ENCODE assay signal across 8 cellular contexts in the genomic region with DNA sequence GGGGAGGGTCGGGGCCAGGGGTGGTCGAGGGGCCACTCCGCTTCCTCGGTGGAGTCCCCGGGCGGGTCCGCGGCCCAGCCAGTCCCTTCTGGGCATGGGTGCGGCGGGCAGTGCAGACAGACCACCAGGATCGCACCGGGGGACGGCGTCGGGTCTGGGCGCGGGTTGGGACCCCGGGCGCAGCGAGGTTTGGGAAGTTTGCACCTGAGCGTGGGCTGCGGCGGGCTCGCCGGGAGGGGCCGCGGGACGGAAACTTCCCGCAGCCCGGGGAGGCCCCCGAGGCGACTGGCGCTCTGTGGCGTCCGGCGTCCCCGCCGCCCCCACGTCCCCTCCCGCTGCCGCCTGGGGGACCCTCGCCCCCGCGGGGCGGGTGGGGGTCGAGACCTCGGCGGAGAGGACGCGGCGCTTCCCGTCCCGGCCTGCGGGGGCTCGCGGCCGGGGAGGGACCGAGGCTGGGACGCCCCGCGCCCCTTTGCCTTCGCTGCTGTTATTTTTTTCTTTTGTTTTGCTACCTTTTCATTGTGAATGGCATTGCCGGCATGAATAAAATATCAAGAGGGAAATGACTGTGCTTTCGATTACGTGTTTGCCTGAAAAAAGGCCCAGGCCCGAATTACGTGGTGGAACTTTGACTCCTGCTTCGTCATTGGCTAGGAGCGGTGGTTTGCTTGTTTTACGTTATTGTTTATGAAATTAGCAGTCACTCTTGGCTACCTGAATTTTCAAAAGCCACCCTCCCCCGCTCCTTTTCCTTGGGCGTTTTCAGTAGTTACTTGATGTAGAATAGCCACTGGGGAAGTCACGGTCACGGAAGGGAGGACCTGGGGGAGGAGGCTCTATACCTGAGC. TPM values are rescaled to one million over a fixed set of nuclear protein-coding genes. Genes with fewer than 3 reads are reported as not detected.
DNase-seq lines count a peak whose midpoint lies in the region; ATAC-seq and TF ChIP-seq lines count a peak whose summit lies in the region.

No MANE protein-coding gene starts in this region.

- TF ChIP-seq CTCF in AG04450 (IDR thresholded peaks at IDR 0.05; ENCODE audit: low read depth, low read length) (no peak), RWPE1 (conservative IDR thresholded peaks at IDR 0.05; ENCODE audit: low read depth) (no peak), type B pancreatic cell (conservative IDR thresholded peaks at IDR 0.05) (peak; percentile 60)

- POLR2A ChIA-PET in AG04450 (lab: Yijun Ruan, JAX) (no interaction called here), RWPE1 (lab: Yijun Ruan, JAX; ENCODE audit: low non-redundant PET) (no interaction called here)

- peak overlapping the region; percentile 97 for H4K12ac ChIP-seq in trophoblast cell (ENCODE audit: low read depth, low read length)

- peaks cover 16% of the 10 kb centered on the region for H3K79me1 ChIP-seq in trophoblast cell (ENCODE audit: low read length)

- peak overlapping the region; percentile 60 for H2AK5ac ChIP-seq in trophoblast cell (ENCODE audit: low read length)

- peaks cover 4 to 8% of the 10 kb centered on the region in 2 experiments for H3K4me1 ChIP-seq in trophoblast cell (ENCODE audit: control insufficient read depth in 1 of 2, insufficient read depth in 2 of 2, low read length in 2 of 2)

- H3K4me1 Mint-ChIP-seq in type B pancreatic cell (ENCODE audit: unreplicated experiment) = peaks cover 16% of the 10 kb centered on the region

- H3K27me3 ChIP-seq in AG04450 (ENCODE audit: control insufficient read depth, insufficient read depth, low read length) (no peaks in the 10 kb centered on the region), trophoblast cell (ENCODE audit: insufficient read depth, low read length) (no peaks in the 10 kb centered on the region)

- H3K36me3 Mint-ChIP-seq in type B pancreatic cell = no peaks in the 10 kb centered on the region

- peak overlapping the region; percentile 97 for H3K14ac ChIP-seq in trophoblast cell (ENCODE audit: low read length)

- peak overlapping the region; percentile 78 for H2BK5ac ChIP-seq in trophoblast cell (ENCODE audit: low read depth, low read length, poor library complexity)

- no CpG with 5 or more reads among the region's 74 CpGs for WGBS in trophoblast cell (ENCODE audit: extremely low coverage, insufficient coverage, insufficient read length)

- no peak overlapping the region for H3K23ac ChIP-seq in trophoblast cell (ENCODE audit: low read length)

- peak; percentile 43 for DNase-seq in AG04450 (ENCODE audit: low read depth, low spot score)
- peak; percentile 49 for DNase-seq in RWPE1 (ENCODE audit: low spot score)
- peak; percentile 83 for DNase-seq in activated naive CD4-positive, alpha-beta T cell treated with Interleukin-2 at 50 U/mL for 16 hours
- DNase-seq in globus pallidus (ENCODE audit: low spot score) = peak; percentile 46
- DNase-seq in trophoblast cell = peak; percentile 82 to 84
- DNase-seq in type B pancreatic cell (ENCODE audit: extremely low spot score, unreplicated experiment) = no peak

- H3K36me3 ChIP-seq in trophoblast cell (ENCODE audit: control insufficient read depth in 1 of 2, insufficient read depth in 2 of 2, low read length in 2 of 2) = peaks cover 0 to 2% of the 10 kb centered on the region in 2 experiments

- H3K4me3 ChIP-seq in AG04450 (ENCODE audit: low read depth, low read length) (peak overlapping the region; percentile 77), trophoblast cell (ENCODE audit: low read depth, low read length) (peak overlapping the region; percentile 98)

- peak overlapping the region; percentile 90 for H3K9ac ChIP-seq in trophoblast cell (ENCODE audit: low read length)

- H3K9me3 Mint-ChIP-seq in type B pancreatic cell = peaks cover 6% of the 10 kb centered on the region

- H3K4me3 Mint-ChIP-seq in type B pancreatic cell = peak overlapping the region; percentile 98

- H4K91ac ChIP-seq in trophoblast cell (ENCODE audit: low read depth, low read length) = peak overlapping the region; percentile 97

- H3K18ac ChIP-seq in trophoblast cell (ENCODE audit: low read length) = peak overlapping the region; percentile 95

- H3K9me3 ChIP-seq in AG04450 (ENCODE audit: control insufficient read depth, insufficient read depth, low read length) = peaks cover 2% of the 10 kb centered on the region; the same call in 1 of the 2 replicates
- H3K9me3 ChIP-seq in trophoblast cell (ENCODE audit: insufficient read depth, low read depth, low read length) = peaks cover under 1% of the 10 kb centered on the region

- H4K8ac ChIP-seq in trophoblast cell (ENCODE audit: low read depth, low read length) = peak overlapping the region; percentile 93

- no peak overlapping the region for H2BK12ac ChIP-seq in trophoblast cell (ENCODE audit: low read length)

- CTCF ChIA-PET in AG04450 (lab: Charles Lee) = interaction anchor here (0.6 kb wide), 1 partner anchor 10 kb away, joined by 3 read pairs; no protein-coding TSS in a partner anchor
- CTCF ChIA-PET in RWPE1 (lab: Yijun Ruan, JAX) = interaction anchor here (0.6 to 1.0 kb wide), 2 partner anchors 67 to 126 kb away, joined by 3 to 4 read pairs; no protein-coding TSS in a partner anchor

- H3K79me2 ChIP-seq in trophoblast cell (ENCODE audit: control insufficient read depth, insufficient read depth, low read length, poor library complexity) = peaks cover 21% of the 10 kb centered on the region

- H3K4ac ChIP-seq in trophoblast cell (ENCODE audit: low read depth, low read length) = peak overlapping the region; percentile 95

- peak overlapping the region; percentile 97 for H2AFZ ChIP-seq in trophoblast cell (ENCODE audit: insufficient read depth, low read length, poor library complexity)

- H2BK120ac ChIP-seq in trophoblast cell (ENCODE audit: insufficient read depth, low read length, poor library complexity) = peak overlapping the region; percentile 74

- peak overlapping the region; percentile 99 for H3K27ac Mint-ChIP-seq in type B pancreatic cell

- H3K4me2 ChIP-seq in trophoblast cell (ENCODE audit: low read length) = peak overlapping the region; percentile 98

- ATAC-seq in GM18907 (IDR thresholded peaks at IDR 0.05; ENCODE audit: unreplicated experiment) = peak; percentile 47
- peak; percentile 54 for ATAC-seq in HG03175 (IDR thresholded peaks at IDR 0.05; ENCODE audit: unreplicated experiment)

- no peaks in the 10 kb centered on the region for H3K27me3 Mint-ChIP-seq in type B pancreatic cell

- peak overlapping the region; percentile 73 for H3K27ac ChIP-seq in AG04450 (ENCODE audit: low read depth, low read length)
- H3K27ac ChIP-seq in RWPE1 = peak overlapping the region; percentile 81
- H3K27ac ChIP-seq in trophoblast cell (ENCODE audit: low read depth, low read length) = peak overlapping the region; percentile 59

RNA-seq across cellular contexts. Expression of a gene that starts 0.7 kb away (rescaled TPM):
- polyA plus RNA-seq in AG04450 (2011; rRNA removed) = 52.4 and 58.7 TPM in 2 replicates
- 34.0 and 37.8 TPM in 2 replicates for polyA minus RNA-seq in AG04450 (2011; rRNA and poly(A)+ RNA removed)
- polyA plus RNA-seq in trophoblast cell (2013) = 31.3 and 32.6 TPM in 2 replicates
- total RNA-seq in type B pancreatic cell (ENCODE audit: low replicate concordance) = 23.2 and 31.9 TPM in 2 replicates
